ENCODE assay signal across 10 cellular contexts in the genomic region with DNA sequence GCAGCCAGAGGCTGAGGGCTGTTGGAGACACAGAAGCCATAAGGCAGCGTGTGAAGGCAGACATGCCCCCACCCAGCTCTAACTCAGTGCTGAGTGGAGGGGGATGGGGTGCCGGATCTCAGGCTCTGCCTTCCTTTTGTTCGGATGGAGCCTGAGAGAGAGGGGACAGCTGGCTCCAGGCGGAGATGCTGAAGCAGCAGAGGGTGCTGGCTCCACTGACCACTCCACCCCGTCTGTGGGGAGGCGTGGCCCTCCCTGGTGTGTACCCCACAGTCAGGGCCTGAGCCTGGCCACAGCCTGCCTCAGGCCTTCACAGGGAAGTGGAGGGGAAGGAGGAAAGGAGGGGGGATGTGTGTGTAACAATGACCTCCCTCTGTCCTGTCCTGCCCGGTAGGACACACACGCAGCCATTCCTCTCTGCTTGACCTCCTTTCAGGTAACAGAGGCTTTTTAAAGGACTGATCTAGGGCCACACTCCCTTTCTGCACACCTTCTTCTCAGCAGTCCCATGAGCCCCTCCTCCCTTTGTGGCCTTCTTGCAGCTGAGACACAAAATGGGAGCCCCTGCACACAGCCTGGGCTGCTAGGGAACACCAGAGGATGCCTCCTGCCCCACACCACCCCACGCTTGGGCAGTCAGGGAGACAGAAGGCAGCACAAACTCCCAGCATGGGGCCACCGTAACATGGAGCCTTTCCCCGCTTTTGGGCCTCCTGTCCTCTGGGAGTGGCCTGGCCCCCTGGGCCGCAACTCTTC. TPM values are rescaled to one million over a fixed set of nuclear protein-coding genes. Genes with fewer than 3 reads are reported as not detected.
DNase-seq lines count a peak whose midpoint lies in the region; ATAC-seq and TF ChIP-seq lines count a peak whose summit lies in the region.
"Had no signal": no experiment of that assay in that cellular context is flagged by ENCODE, and none has a peak within 500 bp of the region (broad histone marks: within the 10 kb centered on the region; RNA-seq: fewer than 3 reads in every experiment).

No MANE protein-coding gene starts in this region.

- H3K18ac ChIP-seq in IMR-90 (ENCODE audit: low read depth, low read length), result no peak overlapping the region; the same call in 1 of the 2 replicates
- H3K18ac ChIP-seq in mesenchymal stem cell (ENCODE audit: low read depth in 1 of 2, low read length in 2 of 2), result peak overlapping the region in 1 of 2 experiments; percentile 52

- H3K9me3 ChIP-seq in IMR-90 (ENCODE audit: control insufficient read depth, insufficient read depth, low read length) (no peaks in the 10 kb centered on the region), mesenchymal stem cell (ENCODE audit: control insufficient read depth, low read length) (no peaks in the 10 kb centered on the region), stomach (no peaks in the 10 kb centered on the region), T-helper 17 cell (ENCODE audit: control insufficient read depth, low read length, poor library complexity, severe bottlenecking) (no peaks in the 10 kb centered on the region)

- H2BK15ac ChIP-seq in IMR-90 (ENCODE audit: low read depth, low read length) (no peak overlapping the region; the same call in 2 of the 3 replicates), mesenchymal stem cell (ENCODE audit: low read depth, poor library complexity, severe bottlenecking) (peak overlapping the region; percentile 17)

- no peak for TF ChIP-seq CTCF in IMR-90 (conservative IDR thresholded peaks at IDR 0.05; ENCODE audit: low read depth, low read length)
- TF ChIP-seq CTCF in stomach (IDR thresholded peaks at IDR 0.05), result no peak
- TF ChIP-seq CTCF in lower leg skin (IDR thresholded peaks at IDR 0.05), result no peak

- H3K27ac ChIP-seq in IMR-90 (ENCODE audit: insufficient read depth, low read length), result no peak overlapping the region
- H3K27ac ChIP-seq in cingulate gyrus (ENCODE audit: low read depth, low read length), result peak overlapping the region; percentile 97
- no peak overlapping the region for H3K27ac ChIP-seq in mesenchymal stem cell (ENCODE audit: low read length, poor library complexity, severe bottlenecking)
- peak overlapping the region in 4 of 5 donors; percentile 23 to 84 (median 80) for H3K27ac ChIP-seq in stomach

- no peak overlapping the region; the same call in 1 of the 2 replicates for H4K5ac ChIP-seq in IMR-90 (ENCODE audit: low read depth, low read length)

- H3K56ac ChIP-seq in IMR-90 (ENCODE audit: extremely low read depth, insufficient read depth, low read length), result no peak overlapping the region

- H3K23ac ChIP-seq in IMR-90 (ENCODE audit: low read depth, low read length), result no peak overlapping the region
- H3K23ac ChIP-seq in mesenchymal stem cell (ENCODE audit: low read length in 2 of 2), result no peak overlapping the region

- H3K9me1 ChIP-seq in IMR-90 (ENCODE audit: insufficient read depth, low read length), result 0 out of 2 replicates have a peak, but pooled peaks cover 5% of the 10 kb centered on the region

- H4K8ac ChIP-seq in IMR-90 (ENCODE audit: low read depth in 2 of 2, low read length in 2 of 2), result no peak overlapping the region
- peak overlapping the region; percentile 86 for H4K8ac ChIP-seq in mesenchymal stem cell (ENCODE audit: low read length)

- H2BK5ac ChIP-seq in IMR-90 (ENCODE audit: low read depth, low read length, poor library complexity, severe bottlenecking), result no peak overlapping the region
- no peak overlapping the region for H2BK5ac ChIP-seq in mesenchymal stem cell (ENCODE audit: low read depth, low read length, poor library complexity, severe bottlenecking)

- H4K20me1 ChIP-seq in IMR-90 (ENCODE audit: insufficient read depth, low read length), result no peaks in the 10 kb centered on the region

- no peak for TF ChIP-seq POLR2A in IMR-90 (IDR thresholded peaks at IDR 0.05; ENCODE audit: low read depth, low read length)
- no peak for TF ChIP-seq POLR2A in stomach (IDR thresholded peaks at IDR 0.05)
- no peak for TF ChIP-seq POLR2A in lower leg skin (IDR thresholded peaks at IDR 0.05)

- dilution Hi-C loops in IMR-90 (cut with HindIII; ENCODE audit: low sequenced_read_pairs, unreplicated experiment), result no loop called here

- no peak for ATAC-seq in IMR-90 (ENCODE audit: low read depth)
- no peak for ATAC-seq in T-helper 17 cell

- no peak for TF ChIP-seq EP300 in stomach (IDR thresholded peaks at IDR 0.05)

- H3K4me3 ChIP-seq in IMR-90 (ENCODE audit: insufficient read depth, low read depth, low read length), result no peak overlapping the region
- H3K4me3 ChIP-seq in mesenchymal stem cell (ENCODE audit: insufficient read depth in 1 of 2, low read depth in 1 of 2, low read length in 2 of 2), result no peak overlapping the region
- no peak overlapping the region for H3K4me3 ChIP-seq in stomach
- H3K4me3 ChIP-seq in lower leg skin (ENCODE audit: low read depth, poor library complexity, severe bottlenecking), result no peak overlapping the region

- POLR2A ChIA-PET in IMR-90 (lab: Charles Lee; ENCODE audit: unreplicated experiment), result no interaction called here

- no peak overlapping the region for H3K9ac ChIP-seq in IMR-90 (ENCODE audit: low read depth, low read length)
- H3K9ac ChIP-seq in mesenchymal stem cell (ENCODE audit: low read length), result no peak overlapping the region

- H2BK20ac ChIP-seq in IMR-90 (ENCODE audit: low read depth, low read length), result no peak overlapping the region

- no TSS peak for BruUV-seq in IMR-90 (replicated peaks; lab: Mats Ljungman, UMichigan)

- no peak overlapping the region for H3K4ac ChIP-seq in IMR-90 (ENCODE audit: low read depth, low read length)
- H3K4ac ChIP-seq in mesenchymal stem cell (ENCODE audit: low read depth in 1 of 2, low read length in 2 of 2), result peak overlapping the region in 1 of 2 experiments; percentile 18

- no peak for DNase-seq in IMR-90
- no peak for DNase-seq in mesenchymal stem cell
- no peak for DNase-seq in stomach
- no peak for DNase-seq in D341Med (ENCODE audit: low spot score)
- DNase-seq in T-helper 17 cell, result no peak
- no peak for DNase-seq in lower leg skin (ENCODE audit: low spot score in 2 of 2)
- no peak for DNase-seq in activated CD4-positive, alpha-beta T cell treated with anti-CD3 and anti-CD28 coated beads for 1 hour
- DNase-seq: activated B cell treated with CpG ODN at 0.5 μM for 24 hours, NCI-H1930 had no signal

- H3K4me2 ChIP-seq in IMR-90 (ENCODE audit: low read depth, low read length), result no peak overlapping the region
- no peak overlapping the region for H3K4me2 ChIP-seq in mesenchymal stem cell (ENCODE audit: low read length, poor library complexity, severe bottlenecking)

- no peak overlapping the region for H2AK9ac ChIP-seq in IMR-90 (replicated peaks; ENCODE audit: low read depth, low read length, poor library complexity)

- peaks cover 13% of the 10 kb centered on the region for H3K4me1 Mint-ChIP-seq in T-helper 17 cell

- in situ Hi-C loops in IMR-90 (cut with MboI; ENCODE audit: low sequenced_read_pairs), result no loop called here

- peak overlapping the region; percentile 43; the same call in 1 of the 2 replicates for H2AK5ac ChIP-seq in IMR-90 (ENCODE audit: low read depth, low read length)
- no peak overlapping the region for H2AK5ac ChIP-seq in mesenchymal stem cell (ENCODE audit: low read length, severe bottlenecking)

- no peak overlapping the region for H4K91ac ChIP-seq in IMR-90 (ENCODE audit: insufficient read depth, low read depth, low read length)
- H4K91ac ChIP-seq in mesenchymal stem cell (ENCODE audit: low read length), result peak overlapping the region; percentile 67

- no peaks in the 10 kb centered on the region for H3K27me3 Mint-ChIP-seq in T-helper 17 cell
- H3K27me3 Mint-ChIP-seq: activated B cell treated with CpG ODN at 0.5 μM for 24 hours had no signal

- CTCF ChIA-PET in IMR-90 (lab: Yijun Ruan, JAX), result no interaction called here

- H2AFZ ChIP-seq in IMR-90 (replicated peaks; ENCODE audit: low read length, poor library complexity), result peak overlapping the region; percentile 26
- H2AFZ ChIP-seq in mesenchymal stem cell (ENCODE audit: low read depth, low read length), result peak overlapping the region; percentile 7

- H2BK120ac ChIP-seq in IMR-90 (ENCODE audit: low read depth, low read length), result no peak overlapping the region
- H2BK120ac ChIP-seq in mesenchymal stem cell (ENCODE audit: low read depth, low read length), result peak overlapping the region; percentile 39

- H3K14ac ChIP-seq in IMR-90 (replicated peaks; ENCODE audit: low read depth, low read length) (no peak overlapping the region), mesenchymal stem cell (ENCODE audit: low read length in 2 of 2) (peak overlapping the region in 1 of 2 experiments; percentile 12)

- WGBS in IMR-90 (ENCODE audit: extremely low coverage in 2 of 2, insufficient read length in 1 of 2), 2 experiments, result 96% methylated on average over 3 of the region's 12 CpGs; no CpG with 5 or more reads in 1 of the 2 experiments
- 61% methylated on average over 12 of the region's 12 CpGs for WGBS in mesenchymal stem cell
- 60 to 78% (median 73%) methylated on average over 10 to 12 of the region's 12 CpGs for WGBS in stomach, 5 donors
- 65 to 75% methylated on average over 9 to 11 of the region's 12 CpGs for WGBS in lower leg skin, 2 donors

- H3K36me3 Mint-ChIP-seq in T-helper 17 cell (ENCODE audit: low read depth), result no peaks in the 10 kb centered on the region

- H3K4me1 ChIP-seq in IMR-90 (ENCODE audit: control insufficient read depth, insufficient read depth, low read length), result peaks cover 19% of the 10 kb centered on the region
- peaks cover 20% of the 10 kb centered on the region for H3K4me1 ChIP-seq in mesenchymal stem cell (ENCODE audit: control insufficient read depth, insufficient read depth, low read depth, low read length)
- H3K4me1 ChIP-seq in stomach, result peaks cover 46 to 55% (median 51%) of the 10 kb centered on the region in 4 donors

- no peak overlapping the region for H3K4me3 Mint-ChIP-seq in T-helper 17 cell
- H3K4me3 Mint-ChIP-seq: activated B cell treated with CpG ODN at 0.5 μM for 24 hours had no signal

- intact Hi-C loops in IMR-90 (cut with micrococcal nuclease) (no loop called here), stomach (cut with DNase I; ENCODE audit: low total_unique reads) (no loop called here), lower leg skin (cut with DNase I; ENCODE audit: low total_unique reads) (no loop called here)

- H3K79me1 ChIP-seq in IMR-90 (ENCODE audit: low read depth in 1 of 2, low read length in 2 of 2) (no peaks in the 10 kb centered on the region), mesenchymal stem cell (replicated peaks; ENCODE audit: low read length, poor library complexity, severe bottlenecking) (no peaks in the 10 kb centered on the region)

- H2BK12ac ChIP-seq in mesenchymal stem cell (ENCODE audit: low read length in 2 of 2), result peak overlapping the region in 1 of 2 experiments; percentile 29

- H3K27ac Mint-ChIP-seq in T-helper 17 cell, result no peak overlapping the region
- H3K27ac Mint-ChIP-seq: activated B cell treated with CpG ODN at 0.5 μM for 24 hours had no signal

- H3K27me3 ChIP-seq in IMR-90 (ENCODE audit: control insufficient read depth, insufficient read depth, low read length) (no peaks in the 10 kb centered on the region), mesenchymal stem cell (ENCODE audit: control insufficient read depth in 1 of 2, insufficient read depth in 1 of 2, low read length in 2 of 2) (no peaks in the 10 kb centered on the region), stomach (no peaks in the 10 kb centered on the region)

- H3K36me3 ChIP-seq in IMR-90 (ENCODE audit: control insufficient read depth, insufficient read depth, low read length) (no peaks in the 10 kb centered on the region), mesenchymal stem cell (ENCODE audit: control insufficient read depth in 1 of 2, insufficient read depth in 2 of 2, low read depth in 1 of 2, low read length in 2 of 2) (peaks cover 0 to 50% of the 10 kb centered on the region in 2 experiments), stomach (no peaks in the 10 kb centered on the region)

- TF ChIP-seq RAD21 in IMR-90 (IDR thresholded peaks at IDR 0.05; ENCODE audit: low read length), result no peak

RNA-seq across cellular contexts. Expression of gene ENDOU, which starts 9.6 kb away (rescaled TPM):
- total RNA-seq in IMR-90 (2012; rRNA removed) (under 0.01 TPM in 2 replicates), stomach (1 to 10 TPM in 1 of 5 donors, not detected in 4; 1.8 TPM), T-helper 17 cell (under 1 TPM in 1 of 2 donors, not detected in 1; 0.12 TPM), lower leg skin (10 to 100 TPM in 3 of 4 donors, 1 to 10 TPM in 1; 6.4 to 30.5 (median 17.8) TPM)
- polyA plus RNA-seq in IMR-90 (2012; rRNA removed) (0.07 and 0.09 TPM in 2 replicates), stomach (1 to 10 TPM in 1 of 3 donors, not detected in 2; 7.6 TPM)
- 0.03 TPM in 1 of 2 replicates, not detected in the other for polyA plus RNA-seq in IMR-90 (2012; cell fraction: cytosol; rRNA removed)
- 0.11 and 0.15 TPM in 2 replicates for polyA plus RNA-seq in IMR-90 (2012; cell fraction: nucleus; rRNA removed; ENCODE audit: low replicate concordance)
- polyA plus RNA-seq in mesenchymal stem cell (2013, experiment 1 of 2), result not detected
- not detected for polyA plus RNA-seq in mesenchymal stem cell (2013, experiment 2 of 2)

RNA-seq across cellular contexts. Expression of gene RAPGEF3, which starts 23.8 kb away (rescaled TPM):
- total RNA-seq in IMR-90 (2012; rRNA removed) (0.83 and 1.3 TPM in 2 replicates), stomach (100 to 1,000 TPM in 1 of 5 donors, 10 to 100 TPM in 4; 15.9 to 114 (median 25.0) TPM), T-helper 17 cell (under 1 TPM; 0.27 to 0.55 TPM), lower leg skin (10 to 100 TPM; 13.4 to 27.8 (median 18.9) TPM)
- polyA plus RNA-seq in IMR-90 (2012; rRNA removed) (2.0 and 2.9 TPM in 2 replicates), stomach (10 to 100 TPM; 21.2 to 33.1 (median 22.9) TPM)
- 1.7 TPM in 2 replicates for polyA plus RNA-seq in IMR-90 (2012; cell fraction: cytosol; rRNA removed)
- 11.2 and 11.8 TPM in 2 replicates for polyA plus RNA-seq in IMR-90 (2012; cell fraction: nucleus; rRNA removed; ENCODE audit: low replicate concordance)
- polyA plus RNA-seq in mesenchymal stem cell (2013, experiment 1 of 2), result 1.2 TPM
- polyA plus RNA-seq in mesenchymal stem cell (2013, experiment 2 of 2), result 1.2 TPM

RNA-seq across cellular contexts. Expression of gene RPAP3, which starts 29.1 kb away (rescaled TPM):
- total RNA-seq in IMR-90 (2012; rRNA removed), result 10.6 and 20.0 TPM in 2 replicates
- polyA plus RNA-seq in IMR-90 (2012; rRNA removed), result 10.3 and 13.4 TPM in 2 replicates
- polyA plus RNA-seq in IMR-90 (2012; cell fraction: cytosol; rRNA removed), result 0.77 and 1.2 TPM in 2 replicates
- polyA plus RNA-seq in IMR-90 (2012; cell fraction: nucleus; rRNA removed; ENCODE audit: low replicate concordance), result 0.29 and 5.5 TPM in 2 replicates
- polyA plus RNA-seq in mesenchymal stem cell (2013, experiment 1 of 2), result 28.1 TPM
- polyA plus RNA-seq in mesenchymal stem cell (2013, experiment 2 of 2), result 30.9 TPM
- total RNA-seq in stomach, result 10 to 100 TPM in 4 of 5 donors, 1 to 10 TPM in 1; 3.5 to 47.4 (median 17.3) TPM
- 10 to 100 TPM in 1 of 3 donors, 1 to 10 TPM in 2; 7.9 to 10.8 (median 8.5) TPM for polyA plus RNA-seq in stomach
- total RNA-seq in T-helper 17 cell, result 10 to 100 TPM; 22.7 to 23.5 TPM
- total RNA-seq in lower leg skin, result 10 to 100 TPM in 1 of 4 donors, 1 to 10 TPM in 3; 6.8 to 13.0 (median 7.9) TPM

RNA-seq across cellular contexts. Expression of gene SLC48A1, which starts 38.1 kb away (rescaled TPM):
- total RNA-seq in IMR-90 (2012; rRNA removed), result 4.4 and 4.8 TPM in 2 replicates
- polyA plus RNA-seq in IMR-90 (2012; rRNA removed), result 5.9 and 6.0 TPM in 2 replicates
- 4.1 and 10.3 TPM in 2 replicates for polyA plus RNA-seq in IMR-90 (2012; cell fraction: cytosol; rRNA removed)
- polyA plus RNA-seq in IMR-90 (2012; cell fraction: nucleus; rRNA removed; ENCODE audit: low replicate concordance), result 10.0 and 10.3 TPM in 2 replicates
- polyA plus RNA-seq in mesenchymal stem cell (2013, experiment 1 of 2), result 8.4 TPM
- 8.3 TPM for polyA plus RNA-seq in mesenchymal stem cell (2013, experiment 2 of 2)
- total RNA-seq in stomach, result 10 to 100 TPM in 3 of 5 donors, 1 to 10 TPM in 2; 2.3 to 29.0 (median 18.1) TPM
- polyA plus RNA-seq in stomach, result 10 to 100 TPM in 1 of 3 donors, 1 to 10 TPM in 2; 6.3 to 18.2 (median 9.4) TPM
- total RNA-seq in T-helper 17 cell, result 1 to 10 TPM; 5.9 to 6.9 TPM
- total RNA-seq in lower leg skin, result 10 to 100 TPM; 28.2 to 51.7 (median 48.6) TPM

Comparison
In these comparisons a context has a peak if more than half of its experiments do, and no peak if none do; other contexts are left out.
1. H3K27ac ChIP-seq: peak in cingulate gyrus (single experiment) and stomach (4 of 5); none in IMR-90 (single experiment) and mesenchymal stem cell (single experiment).